ENCODE assay signal across 30 cellular contexts in the genomic region with DNA sequence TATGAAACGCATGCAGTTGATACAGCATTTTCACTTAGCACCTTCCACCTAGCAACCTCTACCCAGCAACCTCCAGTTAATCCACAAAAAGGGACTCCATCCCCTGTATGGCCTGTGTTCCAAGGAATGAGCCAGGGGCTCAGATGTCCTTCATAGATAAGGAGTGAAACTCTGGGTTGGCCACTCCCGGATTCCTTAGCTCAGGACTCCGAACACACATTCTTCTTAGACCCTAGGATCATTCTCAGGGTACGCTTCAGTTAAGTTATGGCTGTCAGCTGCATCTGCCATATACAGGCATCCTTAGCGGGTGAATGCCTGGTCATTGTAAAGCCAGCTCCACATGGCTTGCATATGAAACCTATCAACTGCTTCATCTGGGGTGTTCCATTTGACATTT. TPM values are rescaled to one million over a fixed set of nuclear protein-coding genes. Genes with fewer than 3 reads are reported as not detected.
"Had no signal": no experiment of that assay in that cellular context is flagged by ENCODE, and none has a peak within 500 bp of the region (broad histone marks: within the 10 kb centered on the region; RNA-seq: fewer than 3 reads in every experiment).

No MANE protein-coding gene starts in this region.

- H3K36me3 ChIP-seq: ascending aorta, breast epithelium, cardiac muscle cell, colonic mucosa, WERI-Rb-1 had no signal

- FAIRE-seq: endometrium, endothelial cell of umbilical vein, frontal cortex had no signal

- H3K27ac ChIP-seq: ascending aorta, breast epithelium, cardiac muscle cell, colonic mucosa, WERI-Rb-1 had no signal

- H3K4me1 ChIP-seq: ascending aorta, breast epithelium, colonic mucosa had no signal

- H3K9me3 ChIP-seq: ascending aorta, breast epithelium, colonic mucosa had no signal

- H3K27me3 ChIP-seq: ascending aorta, breast epithelium, cardiac muscle cell, colonic mucosa had no signal

- H3K4me3 ChIP-seq: ascending aorta, breast epithelium, cardiac muscle cell, colonic mucosa had no signal

- DNase-seq: activated B cell treated with CpG ODN at 0.5 μM for 24 hours; activated CD4-positive, alpha-beta memory T cell treated with anti-CD3 and anti-CD28 coated beads for 36 hours; activated CD4-positive, alpha-beta T cell treated with anti-CD3 and anti-CD28 coated beads for 36 hours; activated CD4-positive, alpha-beta T cell treated with anti-CD3 and anti-CD28 coated beads, Interleukin-2, amount 10 ng/mL, durations not matched to agents 24 days and 14 days; activated CD8-positive, alpha-beta memory T cell treated with anti-CD3 and anti-CD28 coated beads, Interleukin-2, amount 10 ng/mL, durations not matched to agents 7 days and 5 days; activated CD8-positive, alpha-beta memory T cell treated with anti-CD3 and anti-CD28 coated beads, Interleukin-2, amount 50 U/mL, for 4 hours; activated CD8-positive, alpha-beta T cell treated with anti-CD3 and anti-CD28 coated beads, Interleukin-2, amount 10 ng/mL, durations not matched to agents 7 days and 5 days; activated gamma-delta T cell; activated naive CD4-positive, alpha-beta T cell; activated naive CD4-positive, alpha-beta T cell treated with anti-CD3 and anti-CD28 coated beads, Interleukin-2, amount 10 ng/mL, durations not matched to agents 7 days and 5 days; activated naive CD8-positive, alpha-beta T cell treated with anti-CD3 and anti-CD28 coated beads, Interleukin-2, amount 10 ng/mL, durations not matched to agents 7 days and 5 days; activated T-cell treated with anti-CD3 and anti-CD28 coated beads, Interleukin-2, amount 50 U/mL, for 1 hour; activated T-cell treated with anti-CD3 and anti-CD28 coated beads, Interleukin-2, amount 50 U/mL, for 48 hours; central memory CD4-positive, alpha-beta T cell; cerebellar nuclear complex; colonic mucosa; effector CD8-positive, alpha-beta T cell; foreskin fibroblast; head of caudate nucleus; T-cell; T-helper 17 cell; T1000; WERI-Rb-1 had no signal

RNA-seq across cellular contexts. Expression of gene FGR, which starts 52.9 kb away (rescaled TPM):
- total RNA-seq: cardiac muscle cell, endothelial cell of umbilical vein, epithelial cell of proximal tubule had no signal
